Comparison of ENCODE assay signal across 8 cellular contexts in genomic region chr20:63009044-63009961, GRCh38. TPM values are rescaled to one million over a fixed set of nuclear protein-coding genes. Genes with fewer than 3 reads are reported as not detected.
DNase-seq lines count a peak whose midpoint lies in the region; ATAC-seq, FAIRE-seq and TF ChIP-seq lines count a peak whose summit lies in the region.

No MANE protein-coding gene starts in this region.

- H3K27me3 ChIP-seq in gastroesophageal sphincter: peaks cover 100% of the 10 kb centered on the region

- TF ChIP-seq POLR2A in gastroesophageal sphincter (IDR thresholded peaks at IDR 0.05): no peak

- ATAC-seq in GM21723 (IDR thresholded peaks at IDR 0.05; ENCODE audit: unreplicated experiment): peak; percentile 54
- ATAC-seq in gastroesophageal sphincter: peak; percentile 78

- H3K9me3 ChIP-seq in gastroesophageal sphincter: peaks cover 0 to 21% (median 0%) of the 10 kb centered on the region in 3 donors

- H3K27ac ChIP-seq in gastroesophageal sphincter: no peak overlapping the region

- FAIRE-seq in urothelium cell line (lab: Jason Lieb, UNC): no peak

- H3K4me1 ChIP-seq in gastroesophageal sphincter: peaks cover 0 to 52% (median 14%) of the 10 kb centered on the region in 3 donors

- no peaks in the 10 kb centered on the region for H3K36me3 ChIP-seq in gastroesophageal sphincter

- H3K4me3 ChIP-seq in gastroesophageal sphincter: no peak overlapping the region

- peak in 3 of 4 experiments; percentile 95 to 97 (median 96) for TF ChIP-seq CTCF in gastroesophageal sphincter (IDR thresholded peaks at IDR 0.05)

- WGBS in gastroesophageal sphincter (ENCODE audit: low coverage in 1 of 2), 2 donors: no CpG with 5 or more reads among the region's 54 CpGs

- TF ChIP-seq EP300 in gastroesophageal sphincter (IDR thresholded peaks at IDR 0.05): no peak

- DNase-seq in GDM1 (lab: John Stamatoyannopoulos, UW) (peak; percentile 73), KG1 (lab: John Stamatoyannopoulos, UW) (peak; percentile 73), SHP77 (lab: John Stamatoyannopoulos, UW) (peak; percentile 71 to 75), pons (ENCODE audit: low spot score) (peak; percentile 21), urothelium cell line (ENCODE audit: low spot score) (peak; percentile 95)
- DNase-seq in activated effector memory CD4-positive, alpha-beta T cell treated with anti-CD3 and anti-CD28 coated beads, Interleukin-2, amount 50 U/mL, for 16 hours: peak; percentile 93

RNA-seq across cellular contexts. Expression of gene BHLHE23, which starts 2.5 kb away (rescaled TPM):
- not detected for total RNA-seq in gastroesophageal sphincter

RNA-seq across cellular contexts. Expression of gene SLC17A9, which starts 56.8 kb away (rescaled TPM):
- 1 to 10 TPM; 1.3 to 4.6 (median 2.8) TPM for total RNA-seq in gastroesophageal sphincter

Comparison
In these comparisons a context has a peak if more than half of its experiments do, and no peak if none do; other contexts are left out.
1. DNase-seq: peak in every context shown above with its lines; median percentile 95 in urothelium cell line; 93 in activated effector memory CD4-positive, alpha-beta T cell treated with anti-CD3 and anti-CD28 coated beads, Interleukin-2, amount 50 U/mL, for 16 hours; 73 in GDM1; 73 in KG1; 73 in SHP77; 21 in pons.